In genomic region chr13:113349050-113349449, GRCh38 we compare ENCODE assay signal across 27 cellular contexts. TPM values are rescaled to one million over a fixed set of nuclear protein-coding genes. Genes with fewer than 3 reads are reported as not detected.
"Had no signal": no experiment of that assay in that cellular context is flagged by ENCODE, and none has a peak within 500 bp of the region (broad histone marks: within the 10 kb centered on the region; RNA-seq: fewer than 3 reads in every experiment).

No MANE protein-coding gene starts in this region.

- H3K4me1 ChIP-seq: heart right ventricle, neural progenitor cell, parathyroid adenoma, right atrium auricular region, stomach, testis, thyroid gland, transverse colon had no signal

- H3K79me2 ChIP-seq: parathyroid adenoma had no signal

- H3K4me2 ChIP-seq: hepatocyte, neural progenitor cell, smooth muscle cell had no signal

- H3K36me3 ChIP-seq: heart right ventricle, left lung, neural progenitor cell, neutrophil, right atrium auricular region, thyroid gland had no signal

- DNase-seq: heart right ventricle; kidney glomerular epithelial cell; left cardiac atrium; mesendoderm; naive B cell; natural killer cell; nephron progenitor cell; occipital lobe; stimulated activated CD4-positive, alpha-beta T cell treated with anti-CD3 and anti-CD28 coated beads, Interleukin-12 subunit alpha, Interleukin-12 subunit beta, amount 100 ng/mL, for 4 hours; stimulated activated CD4-positive, alpha-beta T cell treated with anti-CD3 and anti-CD28 coated beads, Interleukin-15, amount 100 ng/mL, for 24 hours; stimulated activated CD4-positive, alpha-beta T cell treated with anti-CD3 and anti-CD28 coated beads, Interleukin-2, amount 100 ng/mL, for 24 hours; stimulated activated CD4-positive, alpha-beta T cell treated with anti-CD3 and anti-CD28 coated beads, Interleukin-4, amount 100 ng/mL, for 1 hour; stimulated activated naive B cell treated with anti-CD40 and anti-IgM and Interleukin-4, amounts not matched to agents 10 μg/mL and 1 μg/mL and 100 μg/mL, for 72 hours; stimulated activated naive CD8-positive, alpha-beta T cell treated with anti-CD3 and anti-CD28 coated beads, Interleukin-15, Interleukin-2, amounts not matched to agents 100 U/mL and 50 U/mL, for 24 hours; stomach; testis; thyroid gland; transverse colon had no signal

- H3K27me3 ChIP-seq: heart right ventricle, hepatocyte, left lung, neural progenitor cell, neutrophil, right atrium auricular region, stomach, testis, thyroid gland, transverse colon, upper lobe of left lung had no signal

- H3K4me3 ChIP-seq: heart right ventricle, hepatocyte, left lung, lung, neural progenitor cell, right atrium auricular region, smooth muscle cell, stomach, testis, thyroid gland, transverse colon, upper lobe of left lung had no signal

- H3K27ac ChIP-seq: heart right ventricle, hepatocyte, left lung, neural progenitor cell, neutrophil, parathyroid adenoma, right atrium auricular region, stomach, testis, thyroid gland, transverse colon, upper lobe of left lung had no signal

- H3K9me3 ChIP-seq: right atrium auricular region, testis, thyroid gland, transverse colon had no signal

- H2AFZ ChIP-seq: hepatocyte, neural progenitor cell, parathyroid adenoma had no signal

- ATAC-seq: left cardiac atrium; left lung; natural killer cell; stimulated activated naive B cell treated with anti-CD40 and anti-IgM and Interleukin-4, amounts not matched to agents 10 μg/mL and 1 μg/mL and 100 μg/mL, for 72 hours; stimulated activated naive CD8-positive, alpha-beta T cell treated with anti-CD3 and anti-CD28 coated beads, Interleukin-15, Interleukin-2, amounts not matched to agents 100 U/mL and 50 U/mL, for 24 hours had no signal

- H3K9ac ChIP-seq: neural progenitor cell, parathyroid adenoma had no signal

RNA-seq across cellular contexts. Expression of gene GRTP1, which starts 14.9 kb away (rescaled TPM):
- total RNA-seq: natural killer cell had no signal
